ENCODE assay signal across 28 cellular contexts in genomic region chr3:2661078-2661477, GRCh38.
"Had no signal": no experiment of that assay in that cellular context is flagged by ENCODE, and none has a peak within 500 bp of the region (broad histone marks: within the 10 kb centered on the region; RNA-seq: fewer than 3 reads in every experiment).

No MANE protein-coding gene starts in this region.

- H3K4me3 Mint-ChIP-seq: activated CD4-positive, alpha-beta T cell treated with anti-CD3 and anti-CD28 coated beads, Interleukin-2, amount 10 ng/mL, durations not matched to agents 7 days and 5 days; activated CD8-positive, alpha-beta T cell treated with anti-CD3 and anti-CD28 coated beads for 36 hours; activated naive CD8-positive, alpha-beta T cell; effector memory CD8-positive, alpha-beta T cell; naive B cell; stimulated activated effector memory CD8-positive, alpha-beta T cell treated with anti-CD3 and anti-CD28 coated beads, Interleukin-12 subunit alpha, Interleukin-12 subunit beta, amount 100 ng/mL, for 72 hours; stimulated activated naive CD8-positive, alpha-beta T cell treated with anti-CD3 and anti-CD28 coated beads, Interleukin-15, Interleukin-2, amounts not matched to agents 100 ng/mL and 50 ng/mL, for 24 hours; T-helper 1 cell treated with Interleukin-12 subunit alpha and Interleukin-12 subunit beta and Interleukin-4 antibody, amounts not matched to agents 30 μg/mL and 1 μg/mL, for 36 hours had no signal

- H3K27me3 Mint-ChIP-seq: activated CD4-positive, alpha-beta T cell treated with anti-CD3 and anti-CD28 coated beads, Interleukin-2, amount 10 ng/mL, durations not matched to agents 7 days and 5 days; naive B cell; stimulated activated naive CD8-positive, alpha-beta T cell treated with anti-CD3 and anti-CD28 coated beads, Interleukin-15, Interleukin-2, amounts not matched to agents 100 ng/mL and 50 ng/mL, for 24 hours had no signal

- H3K4me3 ChIP-seq: body of pancreas, heart left ventricle, left lung, lung, pancreas, prostate gland, skin epidermis, thoracic aorta had no signal

- H3K4me1 Mint-ChIP-seq: activated CD4-positive, alpha-beta T cell treated with anti-CD3 and anti-CD28 coated beads, Interleukin-2, amount 10 ng/mL, durations not matched to agents 7 days and 5 days; naive B cell; stimulated activated effector memory CD8-positive, alpha-beta T cell treated with anti-CD3 and anti-CD28 coated beads, Interleukin-12 subunit alpha, Interleukin-12 subunit beta, amount 100 ng/mL, for 72 hours had no signal

- H3K27ac Mint-ChIP-seq: activated CD4-positive, alpha-beta T cell treated with anti-CD3 and anti-CD28 coated beads, Interleukin-2, amount 10 ng/mL, durations not matched to agents 7 days and 5 days; activated CD8-positive, alpha-beta T cell treated with anti-CD3 and anti-CD28 coated beads for 36 hours; activated naive CD8-positive, alpha-beta T cell; activated T-helper 2 cell treated with anti-CD3 and anti-CD28 coated beads, Interferon-gamma antibody, Interleukin-2, Interleukin-4, amounts not matched to agents 10 μg/mL and 5 μg/mL and 100 μg/mL, durations not matched to agents 14 hours and 24 hours and 36 hours; effector memory CD8-positive, alpha-beta T cell; naive B cell; stimulated activated effector memory CD8-positive, alpha-beta T cell treated with anti-CD3 and anti-CD28 coated beads, Interleukin-12 subunit alpha, Interleukin-12 subunit beta, amount 100 ng/mL, for 72 hours; stimulated activated naive CD8-positive, alpha-beta T cell treated with anti-CD3 and anti-CD28 coated beads, Interleukin-15, Interleukin-2, amounts not matched to agents 100 ng/mL and 50 ng/mL, for 24 hours; T-helper 1 cell treated with Interleukin-12 subunit alpha and Interleukin-12 subunit beta and Interleukin-4 antibody, amounts not matched to agents 30 μg/mL and 1 μg/mL, for 36 hours had no signal

- H3K36me3 Mint-ChIP-seq: activated naive CD8-positive, alpha-beta T cell; naive B cell; stimulated activated effector memory CD8-positive, alpha-beta T cell treated with anti-CD3 and anti-CD28 coated beads, Interleukin-12 subunit alpha, Interleukin-12 subunit beta, amount 100 ng/mL, for 72 hours had no signal

- H3K27ac ChIP-seq: body of pancreas, heart left ventricle, left lung, pancreas, prostate gland, skin epidermis, thoracic aorta, WERI-Rb-1 had no signal

- DNase-seq: activated CD4-positive, alpha-beta T cell treated with anti-CD3 and anti-CD28 coated beads, Interleukin-2, amount 10 ng/mL, durations not matched to agents 7 days and 5 days; activated CD4-positive, CD25-positive, alpha-beta regulatory T cell treated with anti-CD3 and anti-CD28 coated beads, Interleukin-2, amount 50 U/mL, for 72 hours; activated CD8-positive, alpha-beta T cell treated with anti-CD3 and anti-CD28 coated beads for 36 hours; activated T-cell treated with anti-CD3 and anti-CD28 coated beads, Interleukin-2, amount 50 U/mL, for 48 hours; aorta; body of pancreas; cortex of kidney; effector memory CD8-positive, alpha-beta T cell; heart left ventricle; kidney glomerular epithelial cell; left lung; naive B cell; pancreas; retina; stimulated activated CD4-positive, alpha-beta T cell treated with anti-CD3 and anti-CD28 coated beads, Interleukin-4, amount 100 ng/mL, for 24 hours; SW 1271; T-helper 9 cell; trophoblast cell; WERI-Rb-1 had no signal

- H3K9me3 Mint-ChIP-seq: activated CD8-positive, alpha-beta T cell treated with anti-CD3 and anti-CD28 coated beads for 36 hours; activated T-helper 2 cell treated with anti-CD3 and anti-CD28 coated beads, Interferon-gamma antibody, Interleukin-2, Interleukin-4, amounts not matched to agents 10 μg/mL and 5 μg/mL and 100 μg/mL, durations not matched to agents 14 hours and 24 hours and 36 hours; effector memory CD8-positive, alpha-beta T cell; stimulated activated effector memory CD8-positive, alpha-beta T cell treated with anti-CD3 and anti-CD28 coated beads, Interleukin-12 subunit alpha, Interleukin-12 subunit beta, amount 100 ng/mL, for 72 hours; stimulated activated naive CD8-positive, alpha-beta T cell treated with anti-CD3 and anti-CD28 coated beads, Interleukin-15, Interleukin-2, amounts not matched to agents 100 ng/mL and 50 ng/mL, for 24 hours; T-helper 1 cell treated with Interleukin-12 subunit alpha and Interleukin-12 subunit beta and Interleukin-4 antibody, amounts not matched to agents 30 μg/mL and 1 μg/mL, for 36 hours had no signal
